1 cellular context compared by ENCODE assay signal in genomic region chr1:213997031-213997771, GRCh38.
TF ChIP-seq lines count a peak whose summit lies in the region.

No MANE protein-coding gene starts in this region.

TF ChIP-seq in HepG2, 621 proteins besides CTCF, POLR2A, EP300 and RAD21 (continued from another document):
- TF ChIP-seq RERE (CRISPR knock-in tag; IDR thresholded peaks at IDR 0.05; ENCODE audit: low read depth) (no peak), FOXA3 (CRISPR knock-in tag; IDR thresholded peaks at IDR 0.05) (peak; percentile 33; the same call in 1 of the 2 replicates), MLLT10 (CRISPR knock-in tag; IDR thresholded peaks at IDR 0.05) (no peak), ZNF607 (CRISPR knock-in tag; IDR thresholded peaks at IDR 0.05; ENCODE audit: borderline replicate concordance) (no peak), GABPB1 (CRISPR knock-in tag; IDR thresholded peaks at IDR 0.05) (peak; percentile 10; the same call in 1 of the 2 replicates), CENPT (CRISPR knock-in tag; IDR thresholded peaks at IDR 0.05; ENCODE audit: low read depth) (no peak), ZNF33A (CRISPR knock-in tag; IDR thresholded peaks at IDR 0.05; ENCODE audit: borderline replicate concordance) (no peak), SCMH1 (CRISPR knock-in tag; IDR thresholded peaks at IDR 0.05; ENCODE audit: borderline replicate concordance) (no peak), ZBTB4 (CRISPR knock-in tag; IDR thresholded peaks at IDR 0.05; ENCODE audit: borderline replicate concordance) (0 out of 2 replicates have a peak, but pooled peaks have one; percentile 50), POLR2G (IDR thresholded peaks at IDR 0.05; ENCODE audit: low read depth, low read length) (peak; percentile 48; the same call in 1 of the 2 replicates), ARID3A (IDR thresholded peaks at IDR 0.05; ENCODE audit: low read depth, low read length) (no peak), MAF1 (CRISPR knock-in tag; IDR thresholded peaks at IDR 0.05; ENCODE audit: borderline replicate concordance) (no peak), TERF1 (CRISPR knock-in tag; IDR thresholded peaks at IDR 0.05) (no peak), FOXJ3 (CRISPR knock-in tag; IDR thresholded peaks at IDR 0.05; ENCODE audit: borderline replicate concordance) (peak; percentile 34; the same call in 1 of the 2 replicates), SOX6 (IDR thresholded peaks at IDR 0.05) (no peak), SOX6 (CRISPR knock-in tag; IDR thresholded peaks at IDR 0.05) (peak; percentile 21; the same call in 1 of the 2 replicates), FOSL1 (CRISPR knock-in tag; IDR thresholded peaks at IDR 0.05; ENCODE audit: borderline replicate concordance) (no peak), EED (CRISPR knock-in tag; IDR thresholded peaks at IDR 0.05) (no peak), SRSF9 (IDR thresholded peaks at IDR 0.05; ENCODE audit: borderline replicate concordance, insufficient read depth, low read depth, low read length, poor library complexity, severe bottlenecking) (no peak), MYC (CRISPR knock-in tag; IDR thresholded peaks at IDR 0.05; ENCODE audit: borderline replicate concordance) (no peak), ZNF281 (CRISPR knock-in tag; IDR thresholded peaks at IDR 0.05; ENCODE audit: borderline replicate concordance) (no peak), TEAD2 (CRISPR knock-in tag; IDR thresholded peaks at IDR 0.05) (no peak), ONECUT2 (CRISPR knock-in tag; IDR thresholded peaks at IDR 0.05) (no peak), ARID5B (CRISPR knock-in tag; IDR thresholded peaks at IDR 0.05) (peak; percentile 33; the same call in 1 of the 2 replicates), SP1 (IDR thresholded peaks at IDR 0.05) (no peak), SP1 (CRISPR knock-in tag; IDR thresholded peaks at IDR 0.05) (no peak), ZSCAN12 (CRISPR knock-in tag; IDR thresholded peaks at IDR 0.05) (no peak), KLF13 (CRISPR knock-in tag; IDR thresholded peaks at IDR 0.05) (no peak), ZNF83 (CRISPR knock-in tag; IDR thresholded peaks at IDR 0.05; ENCODE audit: borderline replicate concordance) (no peak), TOPORS (CRISPR knock-in tag; IDR thresholded peaks at IDR 0.05) (0 out of 2 replicates have a peak, but pooled peaks have one; percentile 41), GATAD2A (CRISPR knock-in tag; IDR thresholded peaks at IDR 0.05) (0 out of 2 replicates have a peak, but pooled peaks have one; percentile 29)
TF ChIP-seq in HepG2: peak in this region for 23.
